In the genomic region with DNA sequence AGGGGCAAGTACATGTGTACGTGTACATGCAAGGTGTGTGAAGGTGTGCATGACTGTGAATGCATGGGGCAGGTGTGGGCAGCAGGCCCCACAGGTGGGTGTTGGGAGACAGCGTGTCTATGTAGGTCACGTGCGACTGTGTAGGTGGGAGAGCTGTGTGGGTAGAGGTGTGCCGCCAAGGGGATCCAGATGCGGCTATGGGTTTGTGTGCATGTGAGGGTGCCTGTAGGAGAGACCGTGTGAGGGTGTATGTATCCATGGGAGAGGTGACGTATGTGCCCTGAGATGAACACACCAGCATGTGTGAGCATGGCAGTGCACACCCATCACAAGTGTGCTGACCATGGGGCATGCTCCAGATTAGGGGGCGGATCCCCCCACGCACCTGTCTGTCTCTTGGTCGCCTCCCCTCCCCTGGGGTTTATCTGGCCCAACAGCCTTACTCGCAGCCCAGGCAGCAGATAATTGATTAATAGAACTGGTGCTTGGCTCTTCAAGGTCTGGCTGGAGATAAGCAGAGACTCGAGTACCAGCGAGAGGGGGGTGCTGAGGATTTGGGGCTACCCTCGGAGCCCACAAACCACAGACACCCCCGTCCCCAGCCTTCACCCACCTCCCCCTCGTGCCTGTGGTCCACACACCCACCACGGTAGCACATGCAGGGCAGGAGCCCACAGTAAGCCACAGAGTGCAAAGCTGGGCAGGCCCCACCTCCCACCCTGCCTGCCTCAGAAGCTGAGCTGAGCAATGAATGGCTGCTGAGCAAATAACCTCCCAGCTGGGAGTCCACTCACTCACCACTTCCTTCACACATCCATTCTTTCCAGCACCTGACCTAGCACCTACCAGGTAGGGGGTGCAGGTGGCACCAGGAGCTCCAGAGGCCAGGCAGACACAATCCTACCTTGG, we compare ENCODE assay signal across 9 cellular contexts. TPM values are rescaled to one million over a fixed set of nuclear protein-coding genes. Genes with fewer than 3 reads are reported as not detected.
DNase-seq lines count a peak whose midpoint lies in the region; ATAC-seq and TF ChIP-seq lines count a peak whose summit lies in the region.
"Had no signal": no experiment of that assay in that cellular context is flagged by ENCODE, and none has a peak within 500 bp of the region (broad histone marks: within the 10 kb centered on the region; RNA-seq: fewer than 3 reads in every experiment).

No MANE protein-coding gene starts in this region.

- no peak for TF ChIP-seq CTCF in right lobe of liver (IDR thresholded peaks at IDR 0.05)
- TF ChIP-seq CTCF in tibial artery (IDR thresholded peaks at IDR 0.05): no peak

- peaks cover 13% of the 10 kb centered on the region for H3K4me1 Mint-ChIP-seq in activated naive CD4-positive, alpha-beta T cell treated with anti-CD3 and anti-CD28 coated beads, Interleukin-2, amount 10 ng/mL, durations not matched to agents 7 days and 5 days
- H3K4me1 Mint-ChIP-seq in activated CD8-positive, alpha-beta T cell treated with anti-CD3 and anti-CD28 coated beads, Interleukin-2, amount 10 ng/mL, durations not matched to agents 7 days and 5 days (ENCODE audit: low read depth): peaks cover 29% of the 10 kb centered on the region

- H3K4me1 ChIP-seq in right lobe of liver (peaks cover 0 to 30% (median 13%) of the 10 kb centered on the region in 4 donors), tibial artery (no peaks in the 10 kb centered on the region)

- 58% methylated on average over 11 of the region's 18 CpGs for WGBS in right lobe of liver (ENCODE audit: insufficient coverage, low coverage, low lambda C conversion rate, missing lambda C conversion rate)

- H3K4me3 Mint-ChIP-seq in activated naive CD4-positive, alpha-beta T cell treated with anti-CD3 and anti-CD28 coated beads, Interleukin-2, amount 10 ng/mL, durations not matched to agents 7 days and 5 days: no peak overlapping the region
- H3K4me3 Mint-ChIP-seq in activated CD8-positive, alpha-beta T cell treated with anti-CD3 and anti-CD28 coated beads, Interleukin-2, amount 10 ng/mL, durations not matched to agents 7 days and 5 days: no peak overlapping the region
- H3K4me3 Mint-ChIP-seq: naive B cell had no signal

- H3K27me3 ChIP-seq in right lobe of liver: no peaks in the 10 kb centered on the region
- H3K27me3 ChIP-seq in tibial artery: peaks cover 0 to 9% of the 10 kb centered on the region in 2 donors

- no peaks in the 10 kb centered on the region for H3K9me3 Mint-ChIP-seq in activated naive CD4-positive, alpha-beta T cell treated with anti-CD3 and anti-CD28 coated beads, Interleukin-2, amount 10 ng/mL, durations not matched to agents 7 days and 5 days
- H3K9me3 Mint-ChIP-seq in activated CD8-positive, alpha-beta T cell treated with anti-CD3 and anti-CD28 coated beads, Interleukin-2, amount 10 ng/mL, durations not matched to agents 7 days and 5 days (ENCODE audit: insufficient read depth): no peaks in the 10 kb centered on the region
- H3K9me3 Mint-ChIP-seq: naive B cell had no signal

- no peak overlapping the region for H3K4me3 ChIP-seq in right lobe of liver
- no peak overlapping the region for H3K4me3 ChIP-seq in tibial artery

- no peak overlapping the region for H3K27ac ChIP-seq in right lobe of liver
- H3K27ac ChIP-seq in tibial artery: no peak overlapping the region

- peak; percentile 65 for ATAC-seq in activated CD8-positive, alpha-beta T cell treated with anti-CD3 and anti-CD28 coated beads, Interleukin-2, amount 10 ng/mL, durations not matched to agents 7 days and 5 days
- ATAC-seq in right lobe of liver: no peak
- no peak for ATAC-seq in HG03520 (IDR thresholded peaks at IDR 0.05; ENCODE audit: unreplicated experiment)

- peak; percentile 46 for DNase-seq in activated naive CD4-positive, alpha-beta T cell treated with Interleukin-2 at 50 U/mL for 16 hours
- no peak for DNase-seq in activated naive CD4-positive, alpha-beta T cell treated with anti-CD3 and anti-CD28 coated beads, Interleukin-2, amount 10 ng/mL, durations not matched to agents 7 days and 5 days
- DNase-seq in activated CD8-positive, alpha-beta T cell treated with anti-CD3 and anti-CD28 coated beads, Interleukin-2, amount 10 ng/mL, durations not matched to agents 7 days and 5 days: peak; percentile 49
- peak in 2 of 3 donors; percentile 37 to 50 for DNase-seq in right lobe of liver
- DNase-seq in tibial artery: peak; percentile 2 to 55
- no peak for DNase-seq in G401 (ENCODE audit: low spot score)
- no peak for DNase-seq in H4 (ENCODE audit: low spot score)
- DNase-seq: naive B cell had no signal

- H3K9me3 ChIP-seq in right lobe of liver: no peaks in the 10 kb centered on the region
- no peaks in the 10 kb centered on the region for H3K9me3 ChIP-seq in tibial artery

- CTCF ChIA-PET in activated naive CD4-positive, alpha-beta T cell treated with anti-CD3 and anti-CD28 coated beads, Interleukin-2, amount 10 ng/mL, durations not matched to agents 7 days and 5 days (lab: Charles Lee): interaction anchor here (0.7 kb wide), 1 partner anchor 53 kb away, joined by 4 read pairs; no protein-coding TSS in a partner anchor
- CTCF ChIA-PET in activated CD8-positive, alpha-beta T cell treated with anti-CD3 and anti-CD28 coated beads, Interleukin-2, amount 10 ng/mL, durations not matched to agents 7 days and 5 days (lab: Charles Lee): interaction anchor here (0.8 kb wide), 1 partner anchor 42 kb away, joined by 3 read pairs; no protein-coding TSS in a partner anchor

- POLR2A ChIA-PET in activated CD8-positive, alpha-beta T cell treated with anti-CD3 and anti-CD28 coated beads, Interleukin-2, amount 10 ng/mL, durations not matched to agents 7 days and 5 days (lab: Charles Lee): no interaction called here

- intact Hi-C loops in right lobe of liver (cut with DNase I): no loop called here
- intact Hi-C loops in tibial artery (cut with DNase I; ENCODE audit: low total_unique reads): no loop called here

- H3K36me3 ChIP-seq in right lobe of liver (no peaks in the 10 kb centered on the region), tibial artery (no peaks in the 10 kb centered on the region)

- in situ Hi-C loops in G401 (cut with HindIII; ENCODE audit: low sequenced_read_pairs): no loop called here

- no peak for TF ChIP-seq POLR2A in right lobe of liver (IDR thresholded peaks at IDR 0.05)

- no peaks in the 10 kb centered on the region for H3K36me3 Mint-ChIP-seq in activated naive CD4-positive, alpha-beta T cell treated with anti-CD3 and anti-CD28 coated beads, Interleukin-2, amount 10 ng/mL, durations not matched to agents 7 days and 5 days
- H3K36me3 Mint-ChIP-seq in activated CD8-positive, alpha-beta T cell treated with anti-CD3 and anti-CD28 coated beads, Interleukin-2, amount 10 ng/mL, durations not matched to agents 7 days and 5 days (ENCODE audit: low read depth): no peaks in the 10 kb centered on the region
- H3K36me3 Mint-ChIP-seq: naive B cell had no signal

- H3K27ac Mint-ChIP-seq in activated naive CD4-positive, alpha-beta T cell treated with anti-CD3 and anti-CD28 coated beads, Interleukin-2, amount 10 ng/mL, durations not matched to agents 7 days and 5 days: no peak overlapping the region
- H3K27ac Mint-ChIP-seq in activated CD8-positive, alpha-beta T cell treated with anti-CD3 and anti-CD28 coated beads, Interleukin-2, amount 10 ng/mL, durations not matched to agents 7 days and 5 days: peak overlapping the region; percentile 37

- peaks cover 22% of the 10 kb centered on the region for H3K27me3 Mint-ChIP-seq in activated naive CD4-positive, alpha-beta T cell treated with anti-CD3 and anti-CD28 coated beads, Interleukin-2, amount 10 ng/mL, durations not matched to agents 7 days and 5 days
- H3K27me3 Mint-ChIP-seq in activated CD8-positive, alpha-beta T cell treated with anti-CD3 and anti-CD28 coated beads, Interleukin-2, amount 10 ng/mL, durations not matched to agents 7 days and 5 days (ENCODE audit: low read depth): peaks cover 2% of the 10 kb centered on the region

RNA-seq across cellular contexts. Expression of gene ZMIZ1, which starts 41.4 kb away (rescaled TPM):
- total RNA-seq in activated CD8-positive, alpha-beta T cell treated with anti-CD3 and anti-CD28 coated beads, Interleukin-2, amount 10 ng/mL, durations not matched to agents 7 days and 5 days: 10 to 100 TPM; 39.9 to 40.6 TPM
- 10 to 100 TPM in 5 of 6 experiments, 1 to 10 TPM in 1; 9.9 to 22.8 (median 12.3) TPM for total RNA-seq in right lobe of liver
- total RNA-seq in G401 (2014; rRNA removed; shearing (Covaris generic)): 2.3 and 5.0 TPM in 2 replicates
- total RNA-seq in H4 (2014; rRNA removed; shearing (Covaris generic)): 10.9 and 13.5 TPM in 2 replicates

Comparison
In these comparisons a context has a peak if more than half of its experiments do, and no peak if none do; other contexts are left out.
1. DNase-seq: peak in activated naive CD4-positive, alpha-beta T cell treated with Interleukin-2 at 50 U/mL for 16 hours (single experiment), activated CD8-positive, alpha-beta T cell treated with anti-CD3 and anti-CD28 coated beads, Interleukin-2, amount 10 ng/mL, durations not matched to agents 7 days and 5 days (single experiment), right lobe of liver (2 of 3) and tibial artery (2 of 2); none in activated naive CD4-positive, alpha-beta T cell treated with anti-CD3 and anti-CD28 coated beads, Interleukin-2, amount 10 ng/mL, durations not matched to agents 7 days and 5 days (single experiment), G401 (single experiment) and H4 (single experiment).